Comparison of ENCODE assay signal across 28 cellular contexts in the genomic region with DNA sequence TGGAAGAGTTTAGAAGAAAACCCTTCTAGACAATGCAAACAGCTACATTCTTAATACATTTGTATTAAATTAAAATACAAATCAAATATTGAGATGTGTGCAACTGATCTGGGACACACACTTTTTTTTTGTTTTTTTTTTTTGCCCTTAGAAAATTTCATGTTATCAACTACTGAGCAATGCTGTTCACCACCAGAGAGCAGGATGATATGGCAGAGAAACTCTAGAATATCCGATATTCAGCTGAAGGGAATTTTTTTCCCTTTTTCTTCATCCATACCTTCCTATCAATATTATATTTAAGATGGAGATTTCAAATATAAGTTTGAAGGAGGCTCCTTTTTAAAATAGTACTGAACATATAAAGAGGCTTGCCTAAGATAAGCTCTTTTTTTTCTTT. TPM values are rescaled to one million over a fixed set of nuclear protein-coding genes. Genes with fewer than 3 reads are reported as not detected.
DNase-seq lines count a peak whose midpoint lies in the region; TF ChIP-seq lines count a peak whose summit lies in the region.
"Had no signal": no experiment of that assay in that cellular context is flagged by ENCODE, and none has a peak within 500 bp of the region (broad histone marks: within the 10 kb centered on the region; RNA-seq: fewer than 3 reads in every experiment).

No MANE protein-coding gene starts in this region.

- CTCF ChIA-PET in activated CD4-positive, alpha-beta T cell treated with anti-CD3 and anti-CD28 coated beads, Interleukin-2, amount 10 ng/mL, durations not matched to agents 7 days and 5 days (lab: Charles Lee): no interaction called here

- H3K4me1 Mint-ChIP-seq in chondrocyte (ENCODE audit: low read depth): peaks cover 13% of the 10 kb centered on the region
- H3K4me1 Mint-ChIP-seq in activated CD4-positive, alpha-beta T cell treated with anti-CD3 and anti-CD28 coated beads, Interleukin-2, amount 10 ng/mL, durations not matched to agents 7 days and 5 days: peaks cover 11% of the 10 kb centered on the region

- H3K4me1 ChIP-seq in Loucy (ENCODE audit: insufficient read depth, low read length, poor library complexity, severe bottlenecking): peaks cover 51% of the 10 kb centered on the region

- no peaks in the 10 kb centered on the region for H3K36me3 ChIP-seq in Loucy (ENCODE audit: insufficient read depth, low read length)
- no peaks in the 10 kb centered on the region for H3K36me3 ChIP-seq in neural cell (ENCODE audit: insufficient read depth, low read length)
- H3K36me3 ChIP-seq: BE2C, HAP-1 had no signal

- no peak overlapping the region for H3K4me3 Mint-ChIP-seq in chondrocyte (ENCODE audit: unreplicated experiment)
- H3K4me3 Mint-ChIP-seq in activated CD4-positive, alpha-beta T cell treated with anti-CD3 and anti-CD28 coated beads, Interleukin-2, amount 10 ng/mL, durations not matched to agents 7 days and 5 days: no peak overlapping the region
- H3K4me3 Mint-ChIP-seq: CD14-positive monocyte had no signal

- H3K36me3 Mint-ChIP-seq in chondrocyte (ENCODE audit: low read depth): no peaks in the 10 kb centered on the region
- no peaks in the 10 kb centered on the region for H3K36me3 Mint-ChIP-seq in activated CD4-positive, alpha-beta T cell treated with anti-CD3 and anti-CD28 coated beads, Interleukin-2, amount 10 ng/mL, durations not matched to agents 7 days and 5 days (ENCODE audit: low read depth)

- H3K27me3 ChIP-seq in Loucy (ENCODE audit: insufficient read depth, low read length, poor library complexity, severe bottlenecking) (no peaks in the 10 kb centered on the region), neural cell (ENCODE audit: insufficient read depth, low read depth, low read length) (peaks cover 9% of the 10 kb centered on the region)
- H3K27me3 ChIP-seq: BE2C had no signal

- TF ChIP-seq CTCF in Loucy (conservative IDR thresholded peaks at IDR 0.05; ENCODE audit: low read length): peak; percentile 46
- TF ChIP-seq CTCF in chondrocyte (IDR thresholded peaks at IDR 0.05): peak; percentile 22
- peak; percentile 52 for TF ChIP-seq CTCF in neural cell (IDR thresholded peaks at IDR 0.05; ENCODE audit: poor library complexity, severe bottlenecking)

- H3K9me2 ChIP-seq in Loucy (replicated peaks; ENCODE audit: low read depth, low read length): no peaks in the 10 kb centered on the region
- no peaks in the 10 kb centered on the region for H3K9me2 ChIP-seq in neural cell (ENCODE audit: insufficient read depth, low read length)

- H3K4me2 ChIP-seq in Loucy (ENCODE audit: low read depth, low read length, poor library complexity, severe bottlenecking) (peak overlapping the region; percentile 82), neural cell (ENCODE audit: low read length) (peak overlapping the region; percentile 6)
- H3K4me2 ChIP-seq: KMS-11 had no signal

- no peak overlapping the region for H3K27ac ChIP-seq in neural cell (ENCODE audit: low read length)
- H3K27ac ChIP-seq: 22Rv1, KMS-11 had no signal

- DNase-seq in NCI-H748 (lab: John Stamatoyannopoulos, UW; ENCODE audit: unreplicated experiment) (peak; percentile 0), NCI-H748 treated with DMSO at 0.1 percent for 48 hours (lab: John Stamatoyannopoulos, UW) (no peak), chondrocyte (ENCODE audit: low spot score) (no peak), UCSD-AML1 (lab: John Stamatoyannopoulos, UW; ENCODE audit: unreplicated experiment) (no peak)
- no peak for DNase-seq in activated CD4-positive, alpha-beta T cell treated with anti-CD3 and anti-CD28 coated beads, Interleukin-2, amount 10 ng/mL, durations not matched to agents 7 days and 5 days
- no peak for DNase-seq in stimulated activated CD4-positive, alpha-beta T cell treated with anti-CD3 and anti-CD28 coated beads, Interleukin-4, amount 100 ng/mL, for 1 hour
- DNase-seq: ACHN, BE2C, GDM1, GOT3, IMR-90, NCI-H1092, NCI-H1417 treated with DMSO at 0.1 percent for 48 hours, NCI-H1694 treated with DMSO at 0.1 percent for 48 hours, NCI-H2081, NCI-H2227 treated with DMSO at 0.1 percent for 48 hours, NCI-H526 treated with DMSO at 0.1 percent for 48 hours, Right ventricle myocardium superior, RPMI8226 had no signal

- H3K79me2 ChIP-seq in Loucy (ENCODE audit: insufficient read depth, low read length) (peaks cover 55% of the 10 kb centered on the region), neural cell (replicated peaks; ENCODE audit: insufficient read depth, low read length) (no peaks in the 10 kb centered on the region)

- H3K9me3 ChIP-seq in Loucy (ENCODE audit: insufficient read depth, low read depth, low read length) (no peaks in the 10 kb centered on the region), neural cell (ENCODE audit: low read length) (no peaks in the 10 kb centered on the region)
- H3K9me3 ChIP-seq: BE2C, HAP-1 had no signal

- no peak overlapping the region for H2AFZ ChIP-seq in Loucy (ENCODE audit: low read length)
- H2AFZ ChIP-seq in neural cell (ENCODE audit: low read depth, low read length): no peak overlapping the region

- no peak overlapping the region for H3K27ac Mint-ChIP-seq in chondrocyte (ENCODE audit: unreplicated experiment)
- H3K27ac Mint-ChIP-seq in activated CD4-positive, alpha-beta T cell treated with anti-CD3 and anti-CD28 coated beads, Interleukin-2, amount 10 ng/mL, durations not matched to agents 7 days and 5 days: no peak overlapping the region
- H3K27ac Mint-ChIP-seq: CD14-positive monocyte had no signal

- no peaks in the 10 kb centered on the region for H3K27me3 Mint-ChIP-seq in chondrocyte (ENCODE audit: low read depth)
- peaks cover 51% of the 10 kb centered on the region for H3K27me3 Mint-ChIP-seq in activated CD4-positive, alpha-beta T cell treated with anti-CD3 and anti-CD28 coated beads, Interleukin-2, amount 10 ng/mL, durations not matched to agents 7 days and 5 days

- peak; percentile 55 for TF ChIP-seq RAD21 in neural cell (conservative IDR thresholded peaks at IDR 0.05)

- no peak for TF ChIP-seq EP300 in neural cell (conservative IDR thresholded peaks at IDR 0.05; ENCODE audit: poor library complexity, severe bottlenecking)

- H3K4me3 ChIP-seq in Loucy (ENCODE audit: low read length, poor library complexity, severe bottlenecking): peak overlapping the region; percentile 79
- peak overlapping the region; percentile 82 for H3K4me3 ChIP-seq in neural cell (ENCODE audit: low read length)
- H3K4me3 ChIP-seq: GM12878, HAP-1 had no signal

- H3K9ac ChIP-seq in Loucy (ENCODE audit: low read depth, low read length, poor library complexity, severe bottlenecking): peak overlapping the region; percentile 79
- H3K9ac ChIP-seq in neural cell (ENCODE audit: low read length): no peak overlapping the region
- H3K9ac ChIP-seq: KMS-11 had no signal

- H3K9me3 Mint-ChIP-seq in chondrocyte (ENCODE audit: low read depth): no peaks in the 10 kb centered on the region
- H3K9me3 Mint-ChIP-seq in activated CD4-positive, alpha-beta T cell treated with anti-CD3 and anti-CD28 coated beads, Interleukin-2, amount 10 ng/mL, durations not matched to agents 7 days and 5 days: no peaks in the 10 kb centered on the region

- H3F3A ChIP-seq in Loucy (ENCODE audit: low read depth): no peaks in the 10 kb centered on the region
- no peaks in the 10 kb centered on the region for H3F3A ChIP-seq in neural cell (ENCODE audit: insufficient read depth, low read length, poor library complexity, severe bottlenecking)

- POLR2A ChIA-PET in activated CD4-positive, alpha-beta T cell treated with anti-CD3 and anti-CD28 coated beads, Interleukin-2, amount 10 ng/mL, durations not matched to agents 7 days and 5 days (lab: Charles Lee): no interaction called here

- no peaks in the 10 kb centered on the region for H4K20me1 ChIP-seq in Loucy (ENCODE audit: insufficient read depth, low read length, poor library complexity, severe bottlenecking)
- no peaks in the 10 kb centered on the region for H4K20me1 ChIP-seq in neural cell (ENCODE audit: insufficient read depth)

TF ChIP-seq in neural cell, 6 proteins besides CTCF, POLR2A, EP300 and RAD21:
- TF ChIP-seq MXI1 (conservative IDR thresholded peaks at IDR 0.05; ENCODE audit: poor library complexity, severe bottlenecking): no peak
- peak; percentile 65 for TF ChIP-seq SMC3 (conservative IDR thresholded peaks at IDR 0.05; ENCODE audit: poor library complexity)
TF ChIP-seq in neural cell: peak in this region for 1.

RNA-seq across cellular contexts. Expression of gene NDST3, which starts 1.0 kb away (rescaled TPM):
- 1.2 to 1.7 TPM (median 1.3 TPM) in 3 replicates for total RNA-seq in chondrocyte
- 3.2 and 4.0 TPM in 2 replicates for polyA plus RNA-seq in neural cell
- polyA minus RNA-seq in neural cell: 7.1 and 8.3 TPM in 2 replicates
- total RNA-seq in activated CD4-positive, alpha-beta T cell treated with anti-CD3 and anti-CD28 coated beads, Interleukin-2, amount 10 ng/mL, durations not matched to agents 7 days and 5 days: not detected
- total RNA-seq: GM12878, NCI-H460, Right ventricle myocardium superior, SK-MEL-5 had no signal
- polyA plus RNA-seq: CD14-positive monocyte had no signal
